ENCODE assay signal across 21 cellular contexts in genomic region chrX:41960142-41960541, GRCh38.
"Had no signal": no experiment of that assay in that cellular context is flagged by ENCODE, and none has a peak within 500 bp of the region (broad histone marks: within the 10 kb centered on the region; RNA-seq: fewer than 3 reads in every experiment).

No MANE protein-coding gene starts in this region.

- DNase-seq: activated CD4-positive, alpha-beta memory T cell treated with anti-CD3 and anti-CD28 coated beads, Interleukin-2, amount 10 ng/mL, durations not matched to agents 7 days and 5 days; activated CD4-positive, alpha-beta T cell treated with anti-CD3 and anti-CD28 coated beads for 36 hours; activated CD4-positive, alpha-beta T cell treated with anti-CD3 and anti-CD28 coated beads, Interleukin-2, amount 50 U/mL, for 1 hour; activated gamma-delta T cell; activated naive CD4-positive, alpha-beta T cell treated with anti-CD3 and anti-CD28 coated beads for 36 hours; activated T-cell treated with anti-CD3 and anti-CD28 coated beads for 4 hours; activated T-cell treated with anti-CD3 and anti-CD28 coated beads, Interleukin-2, amount 50 U/mL, for 48 hours; brain microvascular endothelial cell; cerebellar nuclear complex; Kasumi-1; NCI-H1092; NCI-H1417; NCI-H1930; NCI-H2171; NCI-H2227 treated with DMSO at 0.1 percent for 48 hours; NCI-H524 treated with DMSO at 0.1 percent for 48 hours; NCI-H774; NK-92 treated with Interleukin-12 subunit alpha and Interleukin-12 subunit beta, amount 100 ng/mL, for 24 hours; OCI-M1; Right ventricle myocardium superior had no signal

- FAIRE-seq: colon had no signal

- H3K36me3 ChIP-seq: brain microvascular endothelial cell had no signal

- H3K27me3 ChIP-seq: brain microvascular endothelial cell had no signal
